2 cellular contexts compared by ENCODE assay signal in the genomic region with DNA sequence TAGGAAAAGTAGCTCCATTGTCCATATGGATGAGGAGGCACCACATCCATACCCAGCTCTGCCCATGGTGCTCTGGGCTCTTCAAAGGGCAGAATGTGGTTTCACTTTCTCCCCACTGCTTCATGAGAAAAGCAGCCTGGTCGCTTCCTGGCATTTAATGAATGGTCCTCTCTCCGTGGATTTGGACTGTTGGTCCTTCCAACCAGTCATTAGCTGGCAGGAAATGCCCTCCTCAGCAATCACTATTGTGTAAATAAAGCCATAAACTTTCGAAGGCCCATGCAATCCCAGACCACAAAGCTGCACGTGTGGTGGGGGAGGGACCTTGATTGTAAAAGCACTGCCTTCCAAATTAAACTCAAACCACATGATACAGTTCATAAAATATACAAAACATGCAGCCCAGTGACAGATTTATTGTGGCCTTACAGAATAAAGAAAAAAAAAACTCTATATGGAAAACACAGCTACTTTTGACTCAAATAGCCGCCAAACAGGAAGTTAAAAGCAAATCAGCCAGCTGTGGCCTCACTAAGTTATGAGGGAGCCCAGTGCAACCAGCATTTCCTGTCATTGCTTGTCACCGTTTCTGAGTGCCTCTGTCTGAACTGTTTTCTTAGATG.
A peak's percentile ranks its signal among the peaks of the same experiment; 100 is the strongest.
TF ChIP-seq lines count a peak whose summit lies in the region.

No MANE protein-coding gene starts in this region.

TF ChIP-seq in IMR-90, 13 proteins besides CTCF, POLR2A, EP300 and RAD21:
- TF ChIP-seq, protein P1, sequence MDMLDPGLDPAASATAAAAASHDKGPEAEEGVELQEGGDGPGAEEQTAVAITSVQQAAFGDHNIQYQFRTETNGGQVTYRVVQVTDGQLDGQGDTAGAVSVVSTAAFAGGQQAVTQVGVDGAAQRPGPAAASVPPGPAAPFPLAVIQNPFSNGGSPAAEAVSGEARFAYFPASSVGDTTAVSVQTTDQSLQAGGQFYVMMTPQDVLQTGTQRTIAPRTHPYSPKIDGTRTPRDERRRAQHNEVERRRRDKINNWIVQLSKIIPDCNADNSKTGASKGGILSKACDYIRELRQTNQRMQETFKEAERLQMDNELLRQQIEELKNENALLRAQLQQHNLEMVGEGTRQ (IDR thresholded peaks at IDR 0.05; ENCODE audit: low read depth, low read length) = no peak
- no peak for TF ChIP-seq NFE2L2 (IDR thresholded peaks at IDR 0.05; ENCODE audit: low read depth, low read length)
- no peak for TF ChIP-seq MXI1 (IDR thresholded peaks at IDR 0.05; ENCODE audit: borderline replicate concordance, low read depth, low read length)
- TF ChIP-seq BHLHE40 (IDR thresholded peaks at IDR 0.05; ENCODE audit: low read depth, low read length) = peak; percentile 88
- TF ChIP-seq SMC3 (IDR thresholded peaks at IDR 0.05; ENCODE audit: low read depth, low read length) = no peak
- no peak for TF ChIP-seq FOS (IDR thresholded peaks at IDR 0.05; ENCODE audit: low read depth, low read length)
- no peak for TF ChIP-seq RCOR1 (IDR thresholded peaks at IDR 0.05; ENCODE audit: insufficient replicate concordance, low read length)

TF ChIP-seq in SK-N-SH treated with all-trans-retinoic acid at 6 μM for 48 hours, 23 proteins besides CTCF, POLR2A, EP300 and RAD21:
- TF ChIP-seq TCF4 (CRISPR knock-in tag; IDR thresholded peaks at IDR 0.05; ENCODE audit: borderline replicate concordance) (no peak), RARB (CRISPR knock-in tag; IDR thresholded peaks at IDR 0.05) (no peak), PPARA (CRISPR knock-in tag; IDR thresholded peaks at IDR 0.05; ENCODE audit: borderline replicate concordance) (no peak), ARNTL (CRISPR knock-in tag; IDR thresholded peaks at IDR 0.05; ENCODE audit: borderline replicate concordance, low read depth) (no peak), CSRNP3 (CRISPR knock-in tag; IDR thresholded peaks at IDR 0.05) (no peak)
